ENCODE assay signal across 8 cellular contexts in genomic region chr9:36878986-36879982, GRCh38.
DNase-seq lines count a peak whose midpoint lies in the region; ATAC-seq and TF ChIP-seq lines count a peak whose summit lies in the region.

No MANE protein-coding gene starts in this region.

- no peaks in the 10 kb centered on the region for H3K36me3 ChIP-seq in prostate gland

- no peaks in the 10 kb centered on the region for H3K4me1 Mint-ChIP-seq in activated CD4-positive, alpha-beta memory T cell treated with anti-CD3 and anti-CD28 coated beads for 36 hours (ENCODE audit: low read depth)
- H3K4me1 Mint-ChIP-seq in activated CD4-positive, alpha-beta memory T cell treated with anti-CD3 and anti-CD28 coated beads, Interleukin-2, amount 10 ng/mL, durations not matched to agents 7 days and 5 days = no peaks in the 10 kb centered on the region

- H3K4me3 ChIP-seq in prostate gland = no peak overlapping the region

- H3K27ac Mint-ChIP-seq in activated CD4-positive, alpha-beta memory T cell treated with anti-CD3 and anti-CD28 coated beads for 36 hours = no peak overlapping the region
- no peak overlapping the region for H3K27ac Mint-ChIP-seq in activated CD4-positive, alpha-beta memory T cell treated with anti-CD3 and anti-CD28 coated beads, Interleukin-2, amount 10 ng/mL, durations not matched to agents 7 days and 5 days

- intact Hi-C loops in activated CD4-positive, alpha-beta memory T cell treated with anti-CD3 and anti-CD28 coated beads for 36 hours (cut with micrococcal nuclease) = loop anchor here (10.0 kb wide), 1 partner anchor 426 kb away; no protein-coding TSS in a partner anchor
- intact Hi-C loops in prostate gland (cut with DNase I) = no loop called here

- no peaks in the 10 kb centered on the region for H3K27me3 ChIP-seq in prostate gland (replicated peaks; ENCODE audit: insufficient read depth)

- H3K4me1 ChIP-seq in prostate gland (replicated peaks) = no peaks in the 10 kb centered on the region

- H3K27me3 Mint-ChIP-seq in activated CD4-positive, alpha-beta memory T cell treated with anti-CD3 and anti-CD28 coated beads for 36 hours = peaks cover 2% of the 10 kb centered on the region
- peaks cover 9% of the 10 kb centered on the region for H3K27me3 Mint-ChIP-seq in activated CD4-positive, alpha-beta memory T cell treated with anti-CD3 and anti-CD28 coated beads, Interleukin-2, amount 10 ng/mL, durations not matched to agents 7 days and 5 days

- CTCF ChIA-PET in activated CD4-positive, alpha-beta memory T cell treated with anti-CD3 and anti-CD28 coated beads for 36 hours (lab: Charles Lee) = interaction anchor here (0.6 kb wide), 1 partner anchor 32 kb away, joined by 3 read pairs; no protein-coding TSS in a partner anchor
- CTCF ChIA-PET in activated CD4-positive, alpha-beta memory T cell treated with anti-CD3 and anti-CD28 coated beads, Interleukin-2, amount 10 ng/mL, durations not matched to agents 7 days and 5 days (lab: Charles Lee) = no interaction called here

- peak; percentile 55 for DNase-seq in activated CD4-positive, alpha-beta memory T cell treated with anti-CD3 and anti-CD28 coated beads for 36 hours
- DNase-seq in activated CD4-positive, alpha-beta memory T cell treated with anti-CD3 and anti-CD28 coated beads, Interleukin-2, amount 10 ng/mL, durations not matched to agents 7 days and 5 days = no peak
- DNase-seq in prostate gland (ENCODE audit: low spot score) = peak; percentile 19
- no peak for DNase-seq in UCSD-AML1 (lab: John Stamatoyannopoulos, UW; ENCODE audit: unreplicated experiment)
- DNase-seq in stimulated activated CD4-positive, alpha-beta T cell treated with anti-CD3 and anti-CD28 coated beads, Interleukin-4, amount 100 ng/mL, for 4 hours = no peak
- no peak for DNase-seq in cerebellar nuclear complex (lab: John Stamatoyannopoulos, UW)

- H3K9me3 Mint-ChIP-seq in activated CD4-positive, alpha-beta memory T cell treated with anti-CD3 and anti-CD28 coated beads for 36 hours = no peaks in the 10 kb centered on the region
- no peaks in the 10 kb centered on the region for H3K9me3 Mint-ChIP-seq in activated CD4-positive, alpha-beta memory T cell treated with anti-CD3 and anti-CD28 coated beads, Interleukin-2, amount 10 ng/mL, durations not matched to agents 7 days and 5 days

- no peak overlapping the region for H3K4me3 Mint-ChIP-seq in activated CD4-positive, alpha-beta memory T cell treated with anti-CD3 and anti-CD28 coated beads for 36 hours
- no peak overlapping the region for H3K4me3 Mint-ChIP-seq in activated CD4-positive, alpha-beta memory T cell treated with anti-CD3 and anti-CD28 coated beads, Interleukin-2, amount 10 ng/mL, durations not matched to agents 7 days and 5 days

- 76% methylated on average over 18 of the region's 18 CpGs for WGBS in prostate gland

- H3K36me3 Mint-ChIP-seq in activated CD4-positive, alpha-beta memory T cell treated with anti-CD3 and anti-CD28 coated beads for 36 hours = no peaks in the 10 kb centered on the region
- no peaks in the 10 kb centered on the region for H3K36me3 Mint-ChIP-seq in activated CD4-positive, alpha-beta memory T cell treated with anti-CD3 and anti-CD28 coated beads, Interleukin-2, amount 10 ng/mL, durations not matched to agents 7 days and 5 days (ENCODE audit: low read depth)

- POLR2A ChIA-PET in activated CD4-positive, alpha-beta memory T cell treated with anti-CD3 and anti-CD28 coated beads for 36 hours (lab: Charles Lee) = no interaction called here
- POLR2A ChIA-PET in activated CD4-positive, alpha-beta memory T cell treated with anti-CD3 and anti-CD28 coated beads, Interleukin-2, amount 10 ng/mL, durations not matched to agents 7 days and 5 days (lab: Charles Lee) = no interaction called here

- TF ChIP-seq POLR2A in prostate gland (IDR thresholded peaks at IDR 0.05) = no peak

- no peak overlapping the region for H3K27ac ChIP-seq in prostate gland

- ATAC-seq in GM21423 (IDR thresholded peaks at IDR 0.05; ENCODE audit: unreplicated experiment) (peak; percentile 54), HG03354 (IDR thresholded peaks at IDR 0.05; ENCODE audit: poor library complexity, severe bottlenecking, unreplicated experiment) (peak; percentile 63)

- H3K9me3 ChIP-seq in prostate gland = no peaks in the 10 kb centered on the region

- no peak for TF ChIP-seq CTCF in prostate gland (IDR thresholded peaks at IDR 0.05)

Comparison
In these comparisons a context has a peak if more than half of its experiments do, and no peak if none do; other contexts are left out.
1. DNase-seq: peak in activated CD4-positive, alpha-beta memory T cell treated with anti-CD3 and anti-CD28 coated beads for 36 hours (single experiment) and prostate gland (single experiment); none in activated CD4-positive, alpha-beta memory T cell treated with anti-CD3 and anti-CD28 coated beads, Interleukin-2, amount 10 ng/mL, durations not matched to agents 7 days and 5 days (single experiment), UCSD-AML1 (single experiment), stimulated activated CD4-positive, alpha-beta T cell treated with anti-CD3 and anti-CD28 coated beads, Interleukin-4, amount 100 ng/mL, for 4 hours (0 of 2) and cerebellar nuclear complex (0 of 2).